19 cellular contexts compared by ENCODE assay signal in the genomic region with DNA sequence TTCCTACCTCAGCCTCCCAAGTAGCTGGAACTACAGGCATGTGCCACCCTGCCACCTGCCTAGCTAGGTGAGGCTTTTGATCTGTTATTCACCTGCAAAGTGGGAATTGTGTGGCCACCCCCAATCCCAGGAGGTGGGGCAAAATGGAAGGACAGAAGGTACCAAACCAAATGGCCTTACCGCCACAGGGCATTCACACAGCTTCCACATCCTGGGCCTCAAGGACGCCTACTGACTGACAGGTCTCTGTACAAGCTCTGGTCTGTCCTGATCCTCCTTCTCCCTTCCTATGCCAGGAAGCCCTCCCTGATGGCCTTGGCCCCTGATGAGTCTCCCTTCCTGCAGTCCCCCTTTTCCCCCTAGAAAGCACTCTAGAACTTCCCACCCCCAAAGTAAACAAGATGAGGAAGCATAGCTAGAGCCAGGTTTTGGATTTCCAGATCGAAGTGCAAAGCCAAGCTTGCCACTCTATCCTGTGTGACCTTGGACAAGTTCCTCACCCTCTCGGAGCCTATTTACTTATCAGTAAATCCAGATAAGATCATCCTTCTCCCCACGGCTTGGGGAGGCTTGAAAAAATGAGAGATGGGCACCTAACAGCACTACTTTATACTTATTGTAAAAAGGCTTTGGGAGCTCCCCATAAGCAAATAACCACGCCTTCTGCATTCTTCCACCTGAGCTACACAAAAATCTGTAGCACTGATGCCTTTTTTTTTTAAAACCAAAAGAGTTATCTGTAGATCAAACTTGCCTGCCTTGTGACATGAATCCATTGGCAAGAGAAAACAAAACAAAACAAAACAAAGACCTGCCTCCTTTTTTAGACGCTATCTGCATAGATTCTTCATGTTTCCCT. TPM values are rescaled to one million over a fixed set of nuclear protein-coding genes. Genes with fewer than 3 reads are reported as not detected.
DNase-seq lines count a peak whose midpoint lies in the region; ATAC-seq and TF ChIP-seq lines count a peak whose summit lies in the region.
"Had no signal": no experiment of that assay in that cellular context is flagged by ENCODE, and none has a peak within 500 bp of the region (broad histone marks: within the 10 kb centered on the region; RNA-seq: fewer than 3 reads in every experiment).

No MANE protein-coding gene starts in this region.

- no peak overlapping the region for H3K9ac ChIP-seq in liver (ENCODE audit: low read depth in 1 of 2, low read length in 2 of 2)
- H3K9ac ChIP-seq: parathyroid adenoma had no signal

- no peak for TF ChIP-seq RAD21 in liver (IDR thresholded peaks at IDR 0.05)

- peaks cover 76% of the 10 kb centered on the region for H3K4me1 ChIP-seq in body of pancreas
- H3K4me1 ChIP-seq in liver (ENCODE audit: control insufficient read depth in 4 of 4, insufficient read depth in 4 of 4, low read length in 3 of 4), result peaks cover 12 to 36% (median 19%) of the 10 kb centered on the region in 4 donors
- peaks cover 0 to 86% (median 36%) of the 10 kb centered on the region in 4 donors for H3K4me1 ChIP-seq in tibial nerve
- H3K4me1 ChIP-seq: parathyroid adenoma had no signal

- ATAC-seq in body of pancreas (no peak), GM21367 (IDR thresholded peaks at IDR 0.05; ENCODE audit: unreplicated experiment) (no peak), HG02610 (IDR thresholded peaks at IDR 0.05; ENCODE audit: unreplicated experiment) (no peak)
- ATAC-seq: activated CD8-positive, alpha-beta memory T cell treated with anti-CD3 and anti-CD28 coated beads, Interleukin-2, amount 10 ng/mL, durations not matched to agents 7 days and 5 days; activated naive CD8-positive, alpha-beta T cell treated with anti-CD3 and anti-CD28 coated beads, Interleukin-2, amount 50 U/mL, for 24 hours; foreskin keratinocyte; natural killer cell treated with Interleukin-12 subunit alpha and Interleukin-12 subunit beta and Interleukin-15 and Interleukin-18, amount 100 ng/mL, for 72 hours; sciatic nerve had no signal

- no peak for TF ChIP-seq EP300 in tibial nerve (IDR thresholded peaks at IDR 0.05)

- no peaks in the 10 kb centered on the region for H3K27me3 ChIP-seq in body of pancreas
- no peaks in the 10 kb centered on the region for H3K27me3 ChIP-seq in liver (ENCODE audit: control insufficient read depth in 4 of 4, insufficient read depth in 4 of 4, low read length in 3 of 4)
- peaks cover 0 to 7% of the 10 kb centered on the region in 2 donors for H3K27me3 ChIP-seq in tibial nerve
- H3K27me3 ChIP-seq: foreskin keratinocyte, thyroid gland had no signal

- H3K4me3 ChIP-seq in body of pancreas, result no peak overlapping the region
- H3K4me3 ChIP-seq in liver (ENCODE audit: low read depth in 1 of 3, low read length in 3 of 3), result no peak overlapping the region
- H3K4me3 ChIP-seq in tibial nerve, result no peak overlapping the region
- H3K4me3 ChIP-seq: thyroid gland had no signal

- 30 to 33% methylated on average over 7 of the region's 7 CpGs for WGBS in body of pancreas, 2 donors
- 46% methylated on average over 7 of the region's 7 CpGs for WGBS in liver
- WGBS in tibial nerve, 2 donors, result 63 to 73% methylated on average over 7 of the region's 7 CpGs

- intact Hi-C loops in body of pancreas (cut with DNase I), result no loop called here

- DNase-seq in LoVo (ENCODE audit: low spot score), result peak; percentile 54
- DNase-seq in body of pancreas, result peak in 2 of 4 donors; percentile 57
- DNase-seq in tibial nerve (ENCODE audit: low spot score in 2 of 2), result no peak
- no peak for DNase-seq in cerebellar cortex (ENCODE audit: low spot score)
- DNase-seq: activated CD8-positive, alpha-beta memory T cell treated with anti-CD3 and anti-CD28 coated beads, Interleukin-2, amount 10 ng/mL, durations not matched to agents 7 days and 5 days; activated naive CD8-positive, alpha-beta T cell treated with anti-CD3 and anti-CD28 coated beads, Interleukin-2, amount 50 U/mL, for 24 hours; AML-193; foreskin keratinocyte; mesendoderm; NCI-H146; NCI-H524 treated with DMSO at 0.1 percent for 48 hours; thyroid gland had no signal

- H3K36me3 ChIP-seq in body of pancreas (replicated peaks in 1 of 2; ENCODE audit: insufficient read depth in 1 of 2, low read depth in 2 of 2) (no peaks in the 10 kb centered on the region), liver (ENCODE audit: control insufficient read depth in 4 of 4, insufficient read depth in 3 of 4, low read depth in 1 of 4, low read length in 3 of 4) (no peaks in the 10 kb centered on the region), tibial nerve (no peaks in the 10 kb centered on the region)
- H3K36me3 ChIP-seq: thyroid gland had no signal

- TF ChIP-seq CTCF in body of pancreas (IDR thresholded peaks at IDR 0.05), result no peak
- no peak for TF ChIP-seq CTCF in liver (IDR thresholded peaks at IDR 0.05; ENCODE audit: low read depth, low read length, missing input control)
- no peak for TF ChIP-seq CTCF in tibial nerve (IDR thresholded peaks at IDR 0.05)

- no peak for TF ChIP-seq POLR2A in body of pancreas (IDR thresholded peaks at IDR 0.05)
- no peak for TF ChIP-seq POLR2A in tibial nerve (IDR thresholded peaks at IDR 0.05)

- H3K27ac ChIP-seq in body of pancreas (peak overlapping the region in 3 of 4 donors; percentile 28 to 66 (median 56)), liver (ENCODE audit: low read depth in 1 of 2, low read length in 2 of 2) (no peak overlapping the region), tibial nerve (peak overlapping the region in 3 of 4 donors; percentile 58 to 88 (median 88))
- H3K27ac ChIP-seq: foreskin keratinocyte, HL-60, parathyroid adenoma, thyroid gland had no signal

- no peaks in the 10 kb centered on the region for H3K9me3 ChIP-seq in body of pancreas
- no peaks in the 10 kb centered on the region for H3K9me3 ChIP-seq in liver (ENCODE audit: control insufficient read depth in 4 of 4, low read length in 3 of 4)
- H3K9me3 ChIP-seq in tibial nerve, result no peaks in the 10 kb centered on the region
- H3K9me3 ChIP-seq: thyroid gland had no signal

TF ChIP-seq in liver, 16 proteins besides CTCF, POLR2A, EP300 and RAD21:
- peak; percentile 73 for TF ChIP-seq FOXA1 (IDR thresholded peaks at IDR 0.05)
- TF ChIP-seq, protein P1, sequence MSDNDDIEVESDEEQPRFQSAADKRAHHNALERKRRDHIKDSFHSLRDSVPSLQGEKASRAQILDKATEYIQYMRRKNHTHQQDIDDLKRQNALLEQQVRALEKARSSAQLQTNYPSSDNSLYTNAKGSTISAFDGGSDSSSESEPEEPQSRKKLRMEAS (IDR thresholded peaks at IDR 0.05), result peak; percentile 16
- TF ChIP-seq RXRA (IDR thresholded peaks at IDR 0.05), result no peak
- peak; percentile 85 for TF ChIP-seq FOXA2 (IDR thresholded peaks at IDR 0.05)
- TF ChIP-seq ZBTB33 (IDR thresholded peaks at IDR 0.05), result no peak
- TF ChIP-seq JUND (IDR thresholded peaks at IDR 0.05), result no peak
- peak; percentile 58 for TF ChIP-seq SP1 (IDR thresholded peaks at IDR 0.05)
- peak; percentile 59 to 64 for TF ChIP-seq HNF4A (conservative IDR thresholded peaks at IDR 0.05)

RNA-seq across cellular contexts. Expression of gene PLLP, which starts 4.5 kb away (rescaled TPM):
- 10 to 100 TPM; 32.9 to 43.2 TPM for total RNA-seq in body of pancreas
- total RNA-seq in liver, result 1 to 10 TPM; 1.4 to 2.7 TPM
- polyA plus RNA-seq in liver, result 1 to 10 TPM; 2.6 to 5.2 TPM
- total RNA-seq in tibial nerve, result 100 to 1,000 TPM; 162 to 363 (median 321) TPM
- total RNA-seq: activated CD8-positive, alpha-beta memory T cell treated with anti-CD3 and anti-CD28 coated beads, Interleukin-2, amount 10 ng/mL, durations not matched to agents 7 days and 5 days had no signal

RNA-seq across cellular contexts. Expression of gene ARL2BP, which starts 35.0 kb away (rescaled TPM):
- total RNA-seq in body of pancreas (10 to 100 TPM; 15.8 to 21.5 TPM), liver (10 to 100 TPM; 19.9 to 33.6 TPM), tibial nerve (10 to 100 TPM; 54.0 to 63.8 (median 55.5) TPM)
- 10 to 100 TPM; 13.4 to 18.4 TPM for polyA plus RNA-seq in liver

Comparison
In these comparisons a context has a peak if more than half of its experiments do, and no peak if none do; other contexts are left out.
1. H3K27ac ChIP-seq: peak in body of pancreas (3 of 4) and tibial nerve (3 of 4); none in liver (0 of 2).
2. RNA of gene PLLP, which starts 4.5 kb away (total RNA-seq): 162 to 363 TPM in tibial nerve and 32.9 to 43.2 TPM in body of pancreas; 1.4 to 2.7 TPM in liver; every median in the first group is over 4 times any median in the second.